ENCODE assay signal across 17 cellular contexts in genomic region chr1:112836642-112837041, GRCh38.
"Had no signal": no experiment of that assay in that cellular context is flagged by ENCODE, and none has a peak within 500 bp of the region (broad histone marks: within the 10 kb centered on the region; RNA-seq: fewer than 3 reads in every experiment).

No MANE protein-coding gene starts in this region.

- H3K4me3 ChIP-seq: ascending aorta, hepatocyte, right atrium auricular region, tibial nerve had no signal

- FAIRE-seq: bronchial epithelial cell had no signal

- H3K36me3 ChIP-seq: ascending aorta, right atrium auricular region, tibial nerve had no signal

- DNase-seq: activated CD4-positive, CD25-positive, alpha-beta regulatory T cell treated with anti-CD3 and anti-CD28 coated beads, Interleukin-2, amount 50 U/mL, for 72 hours; activated naive CD4-positive, alpha-beta T cell treated with anti-CD3 and anti-CD28 coated beads for 36 hours; activated T-cell treated with anti-CD3 and anti-CD28 coated beads for 4 hours; dermis blood vessel endothelial cell; islet precursor cell; left ventricle myocardium superior; mesendoderm; nucleus accumbens; stimulated activated CD4-positive, alpha-beta T cell treated with anti-CD3 and anti-CD28 coated beads, Interleukin-15, amount 100 ng/mL, for 24 hours; stimulated activated CD4-positive, alpha-beta T cell treated with anti-CD3 and anti-CD28 coated beads, Interleukin-4, amount 100 ng/mL, for 1 hour; stimulated activated naive CD4-positive, alpha-beta T cell; T-helper 9 cell had no signal

- H3K4me1 ChIP-seq: ascending aorta, right atrium auricular region, tibial nerve had no signal

- H3K4me2 ChIP-seq: hepatocyte had no signal

- H3K9me3 ChIP-seq: ascending aorta, right atrium auricular region, tibial nerve had no signal

- H3K79me2 ChIP-seq: hepatocyte had no signal

- H2AFZ ChIP-seq: hepatocyte had no signal

- ATAC-seq: left ventricle myocardium superior had no signal

- H3K27ac ChIP-seq: ascending aorta, hepatocyte, right atrium auricular region, tibial nerve had no signal

- H3K27me3 ChIP-seq: ascending aorta, hepatocyte, right atrium auricular region, tibial nerve had no signal
